In genomic region chr20:49447946-49448809, GRCh38 we compare ENCODE assay signal across 17 cellular contexts. TPM values are rescaled to one million over a fixed set of nuclear protein-coding genes. Genes with fewer than 3 reads are reported as not detected.
DNase-seq lines count a peak whose midpoint lies in the region; ATAC-seq and TF ChIP-seq lines count a peak whose summit lies in the region.
"Had no signal": no experiment of that assay in that cellular context is flagged by ENCODE, and none has a peak within 500 bp of the region (broad histone marks: within the 10 kb centered on the region; RNA-seq: fewer than 3 reads in every experiment).

No MANE protein-coding gene starts in this region.

- H3K27ac ChIP-seq in HUES48 (ENCODE audit: low read depth, low read length) (peak overlapping the region; percentile 36), dorsolateral prefrontal cortex (peak overlapping the region in 37 of 59 donors; percentile 12 to 89 (median 68)), layer of hippocampus (ENCODE audit: low read depth, low read length) (peak overlapping the region; percentile 54), smooth muscle cell (ENCODE audit: low read depth) (no peak overlapping the region)
- H3K27ac ChIP-seq: cardiac muscle cell had no signal

- H3K36me3 ChIP-seq in HUES48 (ENCODE audit: control insufficient read depth, insufficient read depth, low read length) (no peaks in the 10 kb centered on the region), smooth muscle cell (ENCODE audit: low read depth) (no peaks in the 10 kb centered on the region)
- H3K36me3 ChIP-seq: cardiac muscle cell had no signal

- no peaks in the 10 kb centered on the region for H3K27me3 Mint-ChIP-seq in MCF 10A (ENCODE audit: insufficient read depth, unreplicated experiment)

- 31% methylated on average over 5 of the region's 5 CpGs for WGBS in smooth muscle cell (ENCODE audit: low lambda C conversion rate)

- H3K4me2 ChIP-seq in smooth muscle cell, result no peak overlapping the region

- no peak overlapping the region for H3K4me3 Mint-ChIP-seq in MCF 10A (ENCODE audit: unreplicated experiment)
- H3K4me3 Mint-ChIP-seq: activated T-helper 1 cell treated with anti-CD3 and anti-CD28 coated beads, Interleukin-12 subunit alpha, Interleukin-12 subunit beta, Interleukin-2, Interleukin-4 antibody, amounts not matched to agents 30 ng/mL and 10 ng/mL and 1 ng/mL, durations not matched to agents 14 hours and 24 hours and 36 hours; IgD-negative memory B cell; naive thymus-derived CD4-positive, alpha-beta T cell had no signal

- CTCF ChIA-PET in MCF 10A (lab: Yijun Ruan, JAX), result interaction anchor here (0.5 to 0.6 kb wide), 2 partner anchors 173 to 622 kb away, joined by 3 read pairs; no protein-coding TSS in a partner anchor

- no peak for TF ChIP-seq CTCF in dorsolateral prefrontal cortex (IDR thresholded peaks at IDR 0.05 in 54 of 56, conservative IDR thresholded peaks at IDR 0.05 in 2 of 56; ENCODE audit: low read depth in 1 of 56, partially characterized antibody in 56 of 56)
- TF ChIP-seq CTCF in smooth muscle cell (IDR thresholded peaks at IDR 0.05; ENCODE audit: borderline replicate concordance, insufficient read depth, poor library complexity, severe bottlenecking), result no peak
- TF ChIP-seq CTCF in MCF 10A (IDR thresholded peaks at IDR 0.05; ENCODE audit: unreplicated experiment), result no peak

- ATAC-seq in GM19023 (IDR thresholded peaks at IDR 0.05; ENCODE audit: unreplicated experiment) (no peak), GM21723 (IDR thresholded peaks at IDR 0.05; ENCODE audit: unreplicated experiment) (no peak)
- ATAC-seq: GM12878; naive thymus-derived CD4-positive, alpha-beta T cell had no signal

- BruUV-seq in MCF 10A (replicated peaks; lab: Mats Ljungman, UMichigan), result no TSS peak

- H4K20me1 ChIP-seq in smooth muscle cell (ENCODE audit: low read depth), result no peaks in the 10 kb centered on the region

- H3K9me3 Mint-ChIP-seq in MCF 10A (ENCODE audit: unreplicated experiment), result no peaks in the 10 kb centered on the region
- H3K9me3 Mint-ChIP-seq: activated T-helper 1 cell treated with anti-CD3 and anti-CD28 coated beads, Interleukin-12 subunit alpha, Interleukin-12 subunit beta, Interleukin-2, Interleukin-4 antibody, amounts not matched to agents 30 ng/mL and 10 ng/mL and 1 ng/mL, durations not matched to agents 14 hours and 24 hours and 36 hours; IgD-negative memory B cell had no signal

- peaks cover 25% of the 10 kb centered on the region for H3K4me1 ChIP-seq in HUES48 (ENCODE audit: control insufficient read depth, insufficient read depth, low read length)
- H3K4me1 ChIP-seq in smooth muscle cell (ENCODE audit: low read depth), result peaks cover 13% of the 10 kb centered on the region

- H3K4me3 ChIP-seq in HUES48 (ENCODE audit: low read depth, low read length), result no peak overlapping the region
- H3K4me3 ChIP-seq in dorsolateral prefrontal cortex, result no peak overlapping the region
- no peak overlapping the region for H3K4me3 ChIP-seq in smooth muscle cell
- H3K4me3 ChIP-seq: cardiac muscle cell, GM12878 had no signal

- no peak overlapping the region for H3K9ac ChIP-seq in HUES48 (ENCODE audit: low read depth, low read length)
- no peak overlapping the region for H3K9ac ChIP-seq in smooth muscle cell (ENCODE audit: low read depth)

- H3K36me3 Mint-ChIP-seq in MCF 10A (ENCODE audit: insufficient read depth, unreplicated experiment), result peaks cover 5% of the 10 kb centered on the region
- H3K36me3 Mint-ChIP-seq: naive thymus-derived CD4-positive, alpha-beta T cell had no signal

- H3K9me3 ChIP-seq in HUES48 (ENCODE audit: control insufficient read depth, insufficient read depth, low read length) (no peaks in the 10 kb centered on the region), smooth muscle cell (replicated peaks; ENCODE audit: low read depth) (no peaks in the 10 kb centered on the region)

- H3F3A ChIP-seq in smooth muscle cell (ENCODE audit: low read depth), result no peaks in the 10 kb centered on the region

- POLR2A ChIA-PET in MCF 10A (lab: Yijun Ruan, JAX), result no interaction called here

- intact Hi-C loops in dorsolateral prefrontal cortex (cut with DNase I), result no loop called here
- intact Hi-C loops in MCF 10A (cut with micrococcal nuclease), result no loop called here

- no peak overlapping the region for H2AFZ ChIP-seq in smooth muscle cell (ENCODE audit: low read depth)

- H3K79me2 ChIP-seq in smooth muscle cell (ENCODE audit: low read depth), result no peaks in the 10 kb centered on the region

- no peak for DNase-seq in dorsolateral prefrontal cortex
- peak; percentile 18 for DNase-seq in smooth muscle cell (lab: John Stamatoyannopoulos, UW; ENCODE audit: unreplicated experiment)
- no peak for DNase-seq in H4 (ENCODE audit: low spot score)
- DNase-seq in MCF 10A (ENCODE audit: unreplicated experiment), result no peak
- DNase-seq: activated CD4-positive, alpha-beta T cell treated with anti-CD3 and anti-CD28 coated beads for 1 hour; DMS79; erythroblast; naive thymus-derived CD4-positive, alpha-beta T cell; NCI-H1694 treated with DMSO at 0.1 percent for 48 hours had no signal

- peaks cover 13% of the 10 kb centered on the region for H3K4me1 Mint-ChIP-seq in MCF 10A (ENCODE audit: insufficient read depth, unreplicated experiment)
- H3K4me1 Mint-ChIP-seq: naive thymus-derived CD4-positive, alpha-beta T cell had no signal

- H3K27me3 ChIP-seq in HUES48 (ENCODE audit: control insufficient read depth, insufficient read depth, low read length) (no peaks in the 10 kb centered on the region), dorsolateral prefrontal cortex (no peaks in the 10 kb centered on the region), layer of hippocampus (ENCODE audit: control insufficient read depth, insufficient read depth, low read length) (no peaks in the 10 kb centered on the region), smooth muscle cell (ENCODE audit: low read depth) (peaks cover 1% of the 10 kb centered on the region)
- H3K27me3 ChIP-seq: cardiac muscle cell had no signal

- no peak overlapping the region for H3K27ac Mint-ChIP-seq in MCF 10A (ENCODE audit: low read depth, unreplicated experiment)
- H3K27ac Mint-ChIP-seq: activated T-helper 1 cell treated with anti-CD3 and anti-CD28 coated beads, Interleukin-12 subunit alpha, Interleukin-12 subunit beta, Interleukin-2, Interleukin-4 antibody, amounts not matched to agents 30 ng/mL and 10 ng/mL and 1 ng/mL, durations not matched to agents 14 hours and 24 hours and 36 hours; IgD-negative memory B cell; naive thymus-derived CD4-positive, alpha-beta T cell had no signal

RNA-seq across cellular contexts. Expression of gene KCNB1, which starts 34.3 kb away (rescaled TPM):
- total RNA-seq in dorsolateral prefrontal cortex (100 to 1,000 TPM in 85 of 120 experiments, 10 to 100 TPM in 35; 39.1 to 171 (median 119) TPM), smooth muscle cell (not detected in 2 replicates), MCF 10A (2022) (2.8 and 3.0 TPM in 2 replicates)
- polyA plus RNA-seq in smooth muscle cell, result 0.04 TPM in 1 of 2 replicates, not detected in the other
- 0.02 TPM in 1 of 2 replicates, not detected in the other for total RNA-seq in H4 (2014; rRNA removed; shearing (Covaris generic))
- polyA plus RNA-seq: IgD-negative memory B cell; naive thymus-derived CD4-positive, alpha-beta T cell had no signal
